Comparison of ENCODE assay signal across 1 cellular context in genomic region chr7:66052447-66052846, GRCh38.
TF ChIP-seq lines count a peak whose summit lies in the region.

No MANE protein-coding gene starts in this region.

TF ChIP-seq in A549, 52 proteins besides CTCF, POLR2A, EP300 and RAD21 (continued from another document):
- TF ChIP-seq ELK1 (IDR thresholded peaks at IDR 0.05; ENCODE audit: low read depth, low read length) (no peak), SREBF2 (IDR thresholded peaks at IDR 0.05) (no peak), EHF (CRISPR knock-in tag; IDR thresholded peaks at IDR 0.05) (no peak)
